1 cellular context compared by ENCODE assay signal in genomic region chr22:36405221-36405631, GRCh38.
TF ChIP-seq lines count a peak whose summit lies in the region.

No MANE protein-coding gene starts in this region.

TF ChIP-seq in GM12878, 131 proteins besides CTCF, POLR2A, EP300 and RAD21 (continued from another document):
- TF ChIP-seq, protein P1, sequence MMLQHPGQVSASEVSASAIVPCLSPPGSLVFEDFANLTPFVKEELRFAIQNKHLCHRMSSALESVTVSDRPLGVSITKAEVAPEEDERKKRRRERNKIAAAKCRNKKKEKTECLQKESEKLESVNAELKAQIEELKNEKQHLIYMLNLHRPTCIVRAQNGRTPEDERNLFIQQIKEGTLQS (IDR thresholded peaks at IDR 0.05; ENCODE audit: borderline replicate concordance, extremely low read depth, low read depth, low read length), result no peak
- TF ChIP-seq ZBTB11 (CRISPR knock-in tag; IDR thresholded peaks at IDR 0.05), result no peak
- no peak for TF ChIP-seq IRF5 (IDR thresholded peaks at IDR 0.05; ENCODE audit: borderline replicate concordance)
- TF ChIP-seq RUNX3 (IDR thresholded peaks at IDR 0.05; ENCODE audit: low read length), result no peak
- TF ChIP-seq RELA (IDR thresholded peaks at IDR 0.05; ENCODE audit: borderline replicate concordance, partially characterized antibody), result no peak
- TF ChIP-seq CBX5 (IDR thresholded peaks at IDR 0.05; ENCODE audit: low read depth), result no peak
- no peak for TF ChIP-seq MTA3 (IDR thresholded peaks at IDR 0.05; ENCODE audit: borderline replicate concordance, low read length)
- TF ChIP-seq KAT2A (conservative IDR thresholded peaks at IDR 0.05; ENCODE audit: control insufficient read depth, low read depth, low read length), result no peak
- TF ChIP-seq ZNF384 (IDR thresholded peaks at IDR 0.05; ENCODE audit: borderline replicate concordance, low read depth, low read length), result no peak
TF ChIP-seq in GM12878: peak in this region for 0.
